ENCODE assay signal across 1 cellular context in the genomic region with DNA sequence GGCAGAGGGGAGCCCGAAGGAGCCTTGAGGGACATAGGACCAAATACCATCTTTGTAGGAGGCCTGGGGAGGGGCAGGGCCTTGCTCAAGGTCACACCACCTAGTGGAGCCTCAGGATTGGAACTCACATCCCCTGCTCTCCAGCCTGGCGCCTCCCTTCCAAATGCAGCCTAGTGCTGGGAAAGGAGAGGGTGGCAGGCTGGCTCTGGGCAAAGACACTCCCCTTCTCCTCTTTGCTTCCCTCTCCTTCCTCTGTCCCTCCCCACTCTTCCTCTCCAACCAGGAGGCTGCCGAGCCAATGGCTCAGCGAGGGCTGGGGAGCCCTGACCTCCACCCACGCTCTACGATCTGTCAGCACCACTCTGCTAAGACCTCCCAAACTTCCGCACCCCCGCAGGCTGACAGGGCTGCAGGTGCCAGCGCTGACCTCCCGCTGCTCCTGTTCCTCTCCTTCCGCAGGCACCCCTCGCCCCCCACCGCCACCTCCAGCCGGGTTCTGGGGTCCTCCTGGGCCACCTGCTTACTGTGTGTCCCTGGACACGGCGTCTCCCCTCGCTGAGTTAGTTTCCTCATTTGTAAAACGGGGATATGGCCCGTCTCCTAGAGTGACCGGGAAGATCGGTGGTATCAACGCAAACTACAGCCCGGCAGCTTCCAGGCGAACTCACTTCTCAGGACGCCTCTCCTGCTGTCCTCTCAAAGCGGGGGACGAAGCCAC.
A peak's percentile ranks its signal among the peaks of the same experiment; 100 is the strongest.
TF ChIP-seq lines count a peak whose summit lies in the region.

No MANE protein-coding gene starts in this region.

TF ChIP-seq in HepG2, 621 proteins besides CTCF, POLR2A, EP300 and RAD21 (continued from another document and continues in another):
- TF ChIP-seq, protein P1, sequence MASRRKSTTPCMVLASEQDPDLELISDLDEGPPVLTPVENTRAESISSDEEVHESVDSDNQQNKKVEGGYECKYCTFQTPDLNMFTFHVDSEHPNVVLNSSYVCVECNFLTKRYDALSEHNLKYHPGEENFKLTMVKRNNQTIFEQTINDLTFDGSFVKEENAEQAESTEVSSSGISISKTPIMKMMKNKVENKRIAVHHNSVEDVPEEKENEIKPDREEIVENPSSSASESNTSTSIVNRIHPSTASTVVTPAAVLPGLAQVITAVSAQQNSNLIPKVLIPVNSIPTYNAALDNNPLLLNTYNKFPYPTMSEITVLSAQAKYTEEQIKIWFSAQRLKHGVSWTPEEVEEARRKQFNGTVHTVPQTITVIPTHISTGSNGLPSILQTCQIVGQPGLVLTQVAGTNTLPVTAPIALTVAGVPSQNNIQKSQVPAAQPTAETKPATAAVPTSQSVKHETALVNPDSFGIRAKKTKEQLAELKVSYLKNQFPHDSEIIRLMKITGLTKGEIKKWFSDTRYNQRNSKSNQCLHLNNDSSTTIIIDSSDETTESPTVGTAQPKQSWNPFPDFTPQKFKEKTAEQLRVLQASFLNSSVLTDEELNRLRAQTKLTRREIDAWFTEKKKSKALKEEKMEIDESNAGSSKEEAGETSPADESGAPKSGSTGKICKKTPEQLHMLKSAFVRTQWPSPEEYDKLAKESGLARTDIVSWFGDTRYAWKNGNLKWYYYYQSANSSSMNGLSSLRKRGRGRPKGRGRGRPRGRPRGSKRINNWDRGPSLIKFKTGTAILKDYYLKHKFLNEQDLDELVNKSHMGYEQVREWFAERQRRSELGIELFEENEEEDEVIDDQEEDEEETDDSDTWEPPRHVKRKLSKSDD (CRISPR knock-in tag; IDR thresholded peaks at IDR 0.05; ENCODE audit: low read depth): no peak
- TF ChIP-seq ZBTB21 (CRISPR knock-in tag; IDR thresholded peaks at IDR 0.05): no peak
- TF ChIP-seq, protein P2, sequence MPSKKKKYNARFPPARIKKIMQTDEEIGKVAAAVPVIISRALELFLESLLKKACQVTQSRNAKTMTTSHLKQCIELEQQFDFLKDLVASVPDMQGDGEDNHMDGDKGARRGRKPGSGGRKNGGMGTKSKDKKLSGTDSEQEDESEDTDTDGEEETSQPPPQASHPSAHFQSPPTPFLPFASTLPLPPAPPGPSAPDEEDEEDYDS (CRISPR knock-in tag; IDR thresholded peaks at IDR 0.05): peak; percentile 83
- no peak for TF ChIP-seq SRY (CRISPR knock-in tag; IDR thresholded peaks at IDR 0.05)
- TF ChIP-seq FOXK1 (CRISPR knock-in tag; IDR thresholded peaks at IDR 0.05; ENCODE audit: borderline replicate concordance, low read depth): 0 out of 2 replicates have a peak, but pooled peaks have one; percentile 10
- no peak for TF ChIP-seq XBP1 (CRISPR knock-in tag; IDR thresholded peaks at IDR 0.05)
- TF ChIP-seq, protein P3, sequence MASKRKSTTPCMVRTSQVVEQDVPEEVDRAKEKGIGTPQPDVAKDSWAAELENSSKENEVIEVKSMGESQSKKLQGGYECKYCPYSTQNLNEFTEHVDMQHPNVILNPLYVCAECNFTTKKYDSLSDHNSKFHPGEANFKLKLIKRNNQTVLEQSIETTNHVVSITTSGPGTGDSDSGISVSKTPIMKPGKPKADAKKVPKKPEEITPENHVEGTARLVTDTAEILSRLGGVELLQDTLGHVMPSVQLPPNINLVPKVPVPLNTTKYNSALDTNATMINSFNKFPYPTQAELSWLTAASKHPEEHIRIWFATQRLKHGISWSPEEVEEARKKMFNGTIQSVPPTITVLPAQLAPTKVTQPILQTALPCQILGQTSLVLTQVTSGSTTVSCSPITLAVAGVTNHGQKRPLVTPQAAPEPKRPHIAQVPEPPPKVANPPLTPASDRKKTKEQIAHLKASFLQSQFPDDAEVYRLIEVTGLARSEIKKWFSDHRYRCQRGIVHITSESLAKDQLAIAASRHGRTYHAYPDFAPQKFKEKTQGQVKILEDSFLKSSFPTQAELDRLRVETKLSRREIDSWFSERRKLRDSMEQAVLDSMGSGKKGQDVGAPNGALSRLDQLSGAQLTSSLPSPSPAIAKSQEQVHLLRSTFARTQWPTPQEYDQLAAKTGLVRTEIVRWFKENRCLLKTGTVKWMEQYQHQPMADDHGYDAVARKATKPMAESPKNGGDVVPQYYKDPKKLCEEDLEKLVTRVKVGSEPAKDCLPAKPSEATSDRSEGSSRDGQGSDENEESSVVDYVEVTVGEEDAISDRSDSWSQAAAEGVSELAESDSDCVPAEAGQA (IDR thresholded peaks at IDR 0.05; ENCODE audit: low read depth): no peak
- TF ChIP-seq, protein P3 (CRISPR knock-in tag; IDR thresholded peaks at IDR 0.05; ENCODE audit: borderline replicate concordance): 0 out of 2 replicates have a peak, but pooled peaks have one; percentile 15
- 0 out of 2 replicates have a peak, but pooled peaks have one; percentile 30 for TF ChIP-seq ZNF317 (CRISPR knock-in tag; IDR thresholded peaks at IDR 0.05)
- TF ChIP-seq GTF3A (CRISPR knock-in tag; conservative IDR thresholded peaks at IDR 0.05): 0 out of 2 replicates have a peak, but pooled peaks have one; percentile 3
- TF ChIP-seq JARID2 (CRISPR knock-in tag; IDR thresholded peaks at IDR 0.05; ENCODE audit: insufficient replicate concordance): no peak
- no peak for TF ChIP-seq ZNF652 (CRISPR knock-in tag; IDR thresholded peaks at IDR 0.05; ENCODE audit: borderline replicate concordance, low read depth)
- TF ChIP-seq ARNT (IDR thresholded peaks at IDR 0.05): no peak
- TF ChIP-seq, protein P4, sequence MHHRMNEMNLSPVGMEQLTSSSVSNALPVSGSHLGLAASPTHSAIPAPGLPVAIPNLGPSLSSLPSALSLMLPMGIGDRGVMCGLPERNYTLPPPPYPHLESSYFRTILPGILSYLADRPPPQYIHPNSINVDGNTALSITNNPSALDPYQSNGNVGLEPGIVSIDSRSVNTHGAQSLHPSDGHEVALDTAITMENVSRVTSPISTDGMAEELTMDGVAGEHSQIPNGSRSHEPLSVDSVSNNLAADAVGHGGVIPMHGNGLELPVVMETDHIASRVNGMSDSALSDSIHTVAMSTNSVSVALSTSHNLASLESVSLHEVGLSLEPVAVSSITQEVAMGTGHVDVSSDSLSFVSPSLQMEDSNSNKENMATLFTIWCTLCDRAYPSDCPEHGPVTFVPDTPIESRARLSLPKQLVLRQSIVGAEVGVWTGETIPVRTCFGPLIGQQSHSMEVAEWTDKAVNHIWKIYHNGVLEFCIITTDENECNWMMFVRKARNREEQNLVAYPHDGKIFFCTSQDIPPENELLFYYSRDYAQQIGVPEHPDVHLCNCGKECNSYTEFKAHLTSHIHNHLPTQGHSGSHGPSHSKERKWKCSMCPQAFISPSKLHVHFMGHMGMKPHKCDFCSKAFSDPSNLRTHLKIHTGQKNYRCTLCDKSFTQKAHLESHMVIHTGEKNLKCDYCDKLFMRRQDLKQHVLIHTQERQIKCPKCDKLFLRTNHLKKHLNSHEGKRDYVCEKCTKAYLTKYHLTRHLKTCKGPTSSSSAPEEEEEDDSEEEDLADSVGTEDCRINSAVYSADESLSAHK (CRISPR knock-in tag; IDR thresholded peaks at IDR 0.05; ENCODE audit: borderline replicate concordance): no peak
- TF ChIP-seq, protein P5, sequence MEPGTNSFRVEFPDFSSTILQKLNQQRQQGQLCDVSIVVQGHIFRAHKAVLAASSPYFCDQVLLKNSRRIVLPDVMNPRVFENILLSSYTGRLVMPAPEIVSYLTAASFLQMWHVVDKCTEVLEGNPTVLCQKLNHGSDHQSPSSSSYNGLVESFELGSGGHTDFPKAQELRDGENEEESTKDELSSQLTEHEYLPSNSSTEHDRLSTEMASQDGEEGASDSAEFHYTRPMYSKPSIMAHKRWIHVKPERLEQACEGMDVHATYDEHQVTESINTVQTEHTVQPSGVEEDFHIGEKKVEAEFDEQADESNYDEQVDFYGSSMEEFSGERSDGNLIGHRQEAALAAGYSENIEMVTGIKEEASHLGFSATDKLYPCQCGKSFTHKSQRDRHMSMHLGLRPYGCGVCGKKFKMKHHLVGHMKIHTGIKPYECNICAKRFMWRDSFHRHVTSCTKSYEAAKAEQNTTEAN (CRISPR knock-in tag; conservative IDR thresholded peaks at IDR 0.05): no peak
- TF ChIP-seq, protein P6, sequence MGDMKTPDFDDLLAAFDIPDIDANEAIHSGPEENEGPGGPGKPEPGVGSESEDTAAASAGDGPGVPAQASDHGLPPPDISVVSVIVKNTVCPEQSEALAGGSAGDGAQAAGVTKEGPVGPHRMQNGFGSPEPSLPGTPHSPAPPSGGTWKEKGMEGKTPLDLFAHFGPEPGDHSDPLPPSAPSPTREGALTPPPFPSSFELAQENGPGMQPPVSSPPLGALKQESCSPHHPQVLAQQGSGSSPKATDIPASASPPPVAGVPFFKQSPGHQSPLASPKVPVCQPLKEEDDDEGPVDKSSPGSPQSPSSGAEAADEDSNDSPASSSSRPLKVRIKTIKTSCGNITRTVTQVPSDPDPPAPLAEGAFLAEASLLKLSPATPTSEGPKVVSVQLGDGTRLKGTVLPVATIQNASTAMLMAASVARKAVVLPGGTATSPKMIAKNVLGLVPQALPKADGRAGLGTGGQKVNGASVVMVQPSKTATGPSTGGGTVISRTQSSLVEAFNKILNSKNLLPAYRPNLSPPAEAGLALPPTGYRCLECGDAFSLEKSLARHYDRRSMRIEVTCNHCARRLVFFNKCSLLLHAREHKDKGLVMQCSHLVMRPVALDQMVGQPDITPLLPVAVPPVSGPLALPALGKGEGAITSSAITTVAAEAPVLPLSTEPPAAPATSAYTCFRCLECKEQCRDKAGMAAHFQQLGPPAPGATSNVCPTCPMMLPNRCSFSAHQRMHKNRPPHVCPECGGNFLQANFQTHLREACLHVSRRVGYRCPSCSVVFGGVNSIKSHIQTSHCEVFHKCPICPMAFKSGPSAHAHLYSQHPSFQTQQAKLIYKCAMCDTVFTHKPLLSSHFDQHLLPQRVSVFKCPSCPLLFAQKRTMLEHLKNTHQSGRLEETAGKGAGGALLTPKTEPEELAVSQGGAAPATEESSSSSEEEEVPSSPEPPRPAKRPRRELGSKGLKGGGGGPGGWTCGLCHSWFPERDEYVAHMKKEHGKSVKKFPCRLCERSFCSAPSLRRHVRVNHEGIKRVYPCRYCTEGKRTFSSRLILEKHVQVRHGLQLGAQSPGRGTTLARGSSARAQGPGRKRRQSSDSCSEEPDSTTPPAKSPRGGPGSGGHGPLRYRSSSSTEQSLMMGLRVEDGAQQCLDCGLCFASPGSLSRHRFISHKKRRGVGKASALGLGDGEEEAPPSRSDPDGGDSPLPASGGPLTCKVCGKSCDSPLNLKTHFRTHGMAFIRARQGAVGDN (CRISPR knock-in tag; IDR thresholded peaks at IDR 0.05): peak; percentile 63; the same call in 1 of the 2 replicates
- TF ChIP-seq, protein P7, sequence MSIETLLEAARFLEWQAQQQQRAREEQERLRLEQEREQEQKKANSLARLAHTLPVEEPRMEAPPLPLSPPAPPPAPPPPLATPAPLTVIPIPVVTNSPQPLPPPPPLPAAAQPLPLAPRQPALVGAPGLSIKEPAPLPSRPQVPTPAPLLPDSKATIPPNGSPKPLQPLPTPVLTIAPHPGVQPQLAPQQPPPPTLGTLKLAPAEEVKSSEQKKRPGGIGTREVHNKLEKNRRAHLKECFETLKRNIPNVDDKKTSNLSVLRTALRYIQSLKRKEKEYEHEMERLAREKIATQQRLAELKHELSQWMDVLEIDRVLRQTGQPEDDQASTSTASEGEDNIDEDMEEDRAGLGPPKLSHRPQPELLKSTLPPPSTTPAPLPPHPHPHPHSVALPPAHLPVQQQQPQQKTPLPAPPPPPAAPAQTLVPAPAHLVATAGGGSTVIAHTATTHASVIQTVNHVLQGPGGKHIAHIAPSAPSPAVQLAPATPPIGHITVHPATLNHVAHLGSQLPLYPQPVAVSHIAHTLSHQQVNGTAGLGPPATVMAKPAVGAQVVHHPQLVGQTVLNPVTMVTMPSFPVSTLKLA (IDR thresholded peaks at IDR 0.05): no peak
- no peak; the same call in 1 of the 2 replicates for TF ChIP-seq SP140L (CRISPR knock-in tag; IDR thresholded peaks at IDR 0.05; ENCODE audit: borderline replicate concordance)
- no peak for TF ChIP-seq ATF7-NPFF (CRISPR knock-in tag; IDR thresholded peaks at IDR 0.05; ENCODE audit: low read depth)
- no peak; the same call in 1 of the 2 replicates for TF ChIP-seq KDM2A (CRISPR knock-in tag; IDR thresholded peaks at IDR 0.05; ENCODE audit: borderline replicate concordance, low read depth)
- TF ChIP-seq CBX1 (IDR thresholded peaks at IDR 0.05; ENCODE audit: low read depth): peak; percentile 19
- peak; percentile 50; the same call in 1 of the 2 replicates for TF ChIP-seq ZNF572 (CRISPR knock-in tag; IDR thresholded peaks at IDR 0.05)
- TF ChIP-seq, protein P8, sequence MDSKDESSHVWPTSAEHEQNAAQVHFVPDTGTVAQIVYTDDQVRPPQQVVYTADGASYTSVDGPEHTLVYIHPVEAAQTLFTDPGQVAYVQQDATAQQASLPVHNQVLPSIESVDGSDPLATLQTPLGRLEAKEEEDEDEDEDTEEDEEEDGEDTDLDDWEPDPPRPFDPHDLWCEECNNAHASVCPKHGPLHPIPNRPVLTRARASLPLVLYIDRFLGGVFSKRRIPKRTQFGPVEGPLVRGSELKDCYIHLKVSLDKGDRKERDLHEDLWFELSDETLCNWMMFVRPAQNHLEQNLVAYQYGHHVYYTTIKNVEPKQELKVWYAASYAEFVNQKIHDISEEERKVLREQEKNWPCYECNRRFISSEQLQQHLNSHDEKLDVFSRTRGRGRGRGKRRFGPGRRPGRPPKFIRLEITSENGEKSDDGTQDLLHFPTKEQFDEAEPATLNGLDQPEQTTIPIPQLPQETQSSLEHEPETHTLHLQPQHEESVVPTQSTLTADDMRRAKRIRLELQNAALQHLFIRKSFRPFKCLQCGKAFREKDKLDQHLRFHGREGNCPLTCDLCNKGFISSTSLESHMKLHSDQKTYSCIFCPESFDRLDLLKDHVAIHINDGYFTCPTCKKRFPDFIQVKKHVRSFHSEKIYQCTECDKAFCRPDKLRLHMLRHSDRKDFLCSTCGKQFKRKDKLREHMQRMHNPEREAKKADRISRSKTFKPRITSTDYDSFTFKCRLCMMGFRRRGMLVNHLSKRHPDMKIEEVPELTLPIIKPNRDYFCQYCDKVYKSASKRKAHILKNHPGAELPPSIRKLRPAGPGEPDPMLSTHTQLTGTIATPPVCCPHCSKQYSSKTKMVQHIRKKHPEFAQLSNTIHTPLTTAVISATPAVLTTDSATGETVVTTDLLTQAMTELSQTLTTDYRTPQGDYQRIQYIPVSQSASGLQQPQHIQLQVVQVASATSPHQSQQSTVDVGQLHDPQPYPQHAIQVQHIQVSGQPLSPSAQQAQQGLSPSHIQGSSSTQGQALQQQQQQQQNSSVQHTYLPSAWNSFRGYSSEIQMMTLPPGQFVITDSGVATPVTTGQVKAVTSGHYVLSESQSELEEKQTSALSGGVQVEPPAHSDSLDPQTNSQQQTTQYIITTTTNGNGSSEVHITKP (CRISPR knock-in tag; IDR thresholded peaks at IDR 0.05; ENCODE audit: low read depth): no peak
- no peak for TF ChIP-seq ZSCAN29 (CRISPR knock-in tag; conservative IDR thresholded peaks at IDR 0.05)
- TF ChIP-seq ZNF354B (CRISPR knock-in tag; IDR thresholded peaks at IDR 0.05): no peak
- TF ChIP-seq NFE2L2 (IDR thresholded peaks at IDR 0.05; ENCODE audit: low read length): no peak
- TF ChIP-seq HMG20A (CRISPR knock-in tag; IDR thresholded peaks at IDR 0.05; ENCODE audit: borderline replicate concordance): 0 out of 2 replicates have a peak, but pooled peaks have one; percentile 30
